In genomic region chr16:85382717-85383118, GRCh38 we compare ENCODE assay signal across 2 cellular contexts.
TF ChIP-seq lines count a peak whose summit lies in the region.

No MANE protein-coding gene starts in this region.

TF ChIP-seq in IMR-90, 13 proteins besides CTCF, POLR2A, EP300 and RAD21:
- TF ChIP-seq, protein P1, sequence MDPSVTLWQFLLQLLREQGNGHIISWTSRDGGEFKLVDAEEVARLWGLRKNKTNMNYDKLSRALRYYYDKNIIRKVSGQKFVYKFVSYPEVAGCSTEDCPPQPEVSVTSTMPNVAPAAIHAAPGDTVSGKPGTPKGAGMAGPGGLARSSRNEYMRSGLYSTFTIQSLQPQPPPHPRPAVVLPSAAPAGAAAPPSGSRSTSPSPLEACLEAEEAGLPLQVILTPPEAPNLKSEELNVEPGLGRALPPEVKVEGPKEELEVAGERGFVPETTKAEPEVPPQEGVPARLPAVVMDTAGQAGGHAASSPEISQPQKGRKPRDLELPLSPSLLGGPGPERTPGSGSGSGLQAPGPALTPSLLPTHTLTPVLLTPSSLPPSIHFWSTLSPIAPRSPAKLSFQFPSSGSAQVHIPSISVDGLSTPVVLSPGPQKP (IDR thresholded peaks at IDR 0.05; ENCODE audit: borderline replicate concordance, low read depth, low read length): no peak

TF ChIP-seq in neural cell, 6 proteins besides CTCF, POLR2A, EP300 and RAD21 (continued from another document):
- TF ChIP-seq, protein P2, sequence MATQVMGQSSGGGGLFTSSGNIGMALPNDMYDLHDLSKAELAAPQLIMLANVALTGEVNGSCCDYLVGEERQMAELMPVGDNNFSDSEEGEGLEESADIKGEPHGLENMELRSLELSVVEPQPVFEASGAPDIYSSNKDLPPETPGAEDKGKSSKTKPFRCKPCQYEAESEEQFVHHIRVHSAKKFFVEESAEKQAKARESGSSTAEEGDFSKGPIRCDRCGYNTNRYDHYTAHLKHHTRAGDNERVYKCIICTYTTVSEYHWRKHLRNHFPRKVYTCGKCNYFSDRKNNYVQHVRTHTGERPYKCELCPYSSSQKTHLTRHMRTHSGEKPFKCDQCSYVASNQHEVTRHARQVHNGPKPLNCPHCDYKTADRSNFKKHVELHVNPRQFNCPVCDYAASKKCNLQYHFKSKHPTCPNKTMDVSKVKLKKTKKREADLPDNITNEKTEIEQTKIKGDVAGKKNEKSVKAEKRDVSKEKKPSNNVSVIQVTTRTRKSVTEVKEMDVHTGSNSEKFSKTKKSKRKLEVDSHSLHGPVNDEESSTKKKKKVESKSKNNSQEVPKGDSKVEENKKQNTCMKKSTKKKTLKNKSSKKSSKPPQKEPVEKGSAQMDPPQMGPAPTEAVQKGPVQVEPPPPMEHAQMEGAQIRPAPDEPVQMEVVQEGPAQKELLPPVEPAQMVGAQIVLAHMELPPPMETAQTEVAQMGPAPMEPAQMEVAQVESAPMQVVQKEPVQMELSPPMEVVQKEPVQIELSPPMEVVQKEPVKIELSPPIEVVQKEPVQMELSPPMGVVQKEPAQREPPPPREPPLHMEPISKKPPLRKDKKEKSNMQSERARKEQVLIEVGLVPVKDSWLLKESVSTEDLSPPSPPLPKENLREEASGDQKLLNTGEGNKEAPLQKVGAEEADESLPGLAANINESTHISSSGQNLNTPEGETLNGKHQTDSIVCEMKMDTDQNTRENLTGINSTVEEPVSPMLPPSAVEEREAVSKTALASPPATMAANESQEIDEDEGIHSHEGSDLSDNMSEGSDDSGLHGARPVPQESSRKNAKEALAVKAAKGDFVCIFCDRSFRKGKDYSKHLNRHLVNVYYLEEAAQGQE (IDR thresholded peaks at IDR 0.05; ENCODE audit: borderline replicate concordance): no peak
- no peak for TF ChIP-seq MXI1 (conservative IDR thresholded peaks at IDR 0.05; ENCODE audit: poor library complexity, severe bottlenecking)
- peak; percentile 13 for TF ChIP-seq POLR2AphosphoS5 (IDR thresholded peaks at IDR 0.05)
- TF ChIP-seq EZH2 (IDR thresholded peaks at IDR 0.05; ENCODE audit: borderline replicate concordance, insufficient read depth, low read length, poor library complexity, severe bottlenecking): no peak
- TF ChIP-seq TAF1 (IDR thresholded peaks at IDR 0.05; ENCODE audit: low read depth): no peak
